In the genomic region with DNA sequence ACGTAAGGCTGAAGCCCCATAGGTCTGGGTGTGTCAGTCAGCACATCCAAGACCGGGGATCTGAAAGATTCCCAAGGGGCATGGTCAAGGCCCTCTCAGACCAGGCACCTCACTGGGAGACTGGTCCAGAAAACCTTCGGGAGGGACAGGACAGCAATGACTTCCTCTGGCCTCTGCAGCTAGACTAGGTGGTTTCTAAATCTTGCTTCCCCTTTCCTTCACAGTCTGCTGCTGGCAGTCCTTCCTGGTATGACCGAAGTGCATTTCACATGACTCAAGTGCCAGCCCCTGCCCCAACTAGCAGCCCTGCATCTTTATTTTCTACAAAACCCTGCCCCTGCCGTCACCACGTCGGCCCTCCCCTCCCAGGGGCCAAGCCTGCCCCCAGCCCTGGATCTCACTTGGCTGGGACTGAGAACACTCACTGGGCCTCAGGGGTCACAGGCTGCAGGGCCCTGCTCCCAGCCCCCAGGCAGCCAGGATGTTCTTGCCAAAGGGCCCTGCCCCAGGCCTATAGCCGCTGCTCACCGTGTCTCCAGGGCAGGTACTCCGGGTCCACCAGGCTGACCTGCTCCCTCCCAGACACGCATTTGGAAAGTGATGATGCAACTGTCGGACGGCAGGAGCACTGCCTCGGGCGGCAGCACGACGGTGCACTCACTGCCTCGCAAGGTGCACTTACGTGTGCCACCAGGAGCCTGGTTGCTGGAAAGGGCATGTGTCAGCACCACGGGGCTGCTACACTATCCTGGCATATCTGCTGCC, we compare ENCODE assay signal across 15 cellular contexts. TPM values are rescaled to one million over a fixed set of nuclear protein-coding genes. Genes with fewer than 3 reads are reported as not detected.
DNase-seq lines count a peak whose midpoint lies in the region; ATAC-seq and TF ChIP-seq lines count a peak whose summit lies in the region.
"Had no signal": no experiment of that assay in that cellular context is flagged by ENCODE, and none has a peak within 500 bp of the region (broad histone marks: within the 10 kb centered on the region; RNA-seq: fewer than 3 reads in every experiment).

No MANE protein-coding gene starts in this region.

- TF ChIP-seq CTCF in CD14-positive monocyte (IDR thresholded peaks at IDR 0.05): no peak

- H3K27ac Mint-ChIP-seq in CD14-positive monocyte (peak overlapping the region; percentile 85 to 92 (median 87)), T-helper 17 cell (no peak overlapping the region)
- H3K27ac Mint-ChIP-seq: activated CD4-positive, alpha-beta memory T cell treated with anti-CD3 and anti-CD28 coated beads, Interleukin-2, amount 10 ng/mL, durations not matched to agents 7 days and 5 days had no signal

- no peaks in the 10 kb centered on the region for H3K9me3 Mint-ChIP-seq in CD14-positive monocyte
- H3K9me3 Mint-ChIP-seq: activated CD4-positive, alpha-beta memory T cell treated with anti-CD3 and anti-CD28 coated beads, Interleukin-2, amount 10 ng/mL, durations not matched to agents 7 days and 5 days; CD4-positive, alpha-beta memory T cell had no signal

- H3K4me3 Mint-ChIP-seq in CD14-positive monocyte: peak overlapping the region; percentile 42 to 63
- no peak overlapping the region for H3K4me3 Mint-ChIP-seq in T-helper 17 cell
- H3K4me3 Mint-ChIP-seq: activated CD4-positive, alpha-beta memory T cell treated with anti-CD3 and anti-CD28 coated beads, Interleukin-2, amount 10 ng/mL, durations not matched to agents 7 days and 5 days; CD4-positive, alpha-beta memory T cell had no signal

- H3K36me3 Mint-ChIP-seq in CD14-positive monocyte: peaks cover 8 to 10% of the 10 kb centered on the region in 2 donors
- no peaks in the 10 kb centered on the region for H3K36me3 Mint-ChIP-seq in T-helper 17 cell (ENCODE audit: low read depth)
- H3K36me3 Mint-ChIP-seq: CD4-positive, alpha-beta memory T cell had no signal

- DNase-seq in CD14-positive monocyte (ENCODE audit: low spot score) (peak; percentile 83), T-helper 17 cell (no peak), medulla oblongata (ENCODE audit: extremely low spot score) (peak; percentile 60), RKO (ENCODE audit: low spot score) (no peak), 8988T (no peak), HuH-7 (ENCODE audit: low spot score) (no peak)
- DNase-seq: activated CD4-positive, alpha-beta memory T cell treated with anti-CD3 and anti-CD28 coated beads, Interleukin-2, amount 10 ng/mL, durations not matched to agents 7 days and 5 days; CD4-positive, alpha-beta memory T cell; NCI-H2029 treated with DMSO at 0.1 percent for 48 hours; SHP77 treated with DMSO at 0.1 percent for 48 hours; stimulated activated CD4-positive, alpha-beta T cell treated with anti-CD3 and anti-CD28 coated beads, Interleukin-4, amount 100 ng/mL, for 24 hours had no signal

- no peaks in the 10 kb centered on the region for H3K9me3 ChIP-seq in T-helper 17 cell (ENCODE audit: control insufficient read depth, low read length, poor library complexity, severe bottlenecking)
- H3K9me3 ChIP-seq: thoracic aorta had no signal

- H3K27me3 Mint-ChIP-seq in CD14-positive monocyte (ENCODE audit: low read depth in 3 of 3) (peaks cover 0 to 1% (median 0%) of the 10 kb centered on the region in 3 donors), T-helper 17 cell (no peaks in the 10 kb centered on the region)
- H3K27me3 Mint-ChIP-seq: activated CD4-positive, alpha-beta memory T cell treated with anti-CD3 and anti-CD28 coated beads, Interleukin-2, amount 10 ng/mL, durations not matched to agents 7 days and 5 days; CD4-positive, alpha-beta memory T cell had no signal

- intact Hi-C loops in CD14-positive monocyte (cut with micrococcal nuclease): no loop called here

- peaks cover 49% of the 10 kb centered on the region for H3K4me1 Mint-ChIP-seq in CD14-positive monocyte
- peaks cover 29% of the 10 kb centered on the region for H3K4me1 Mint-ChIP-seq in T-helper 17 cell

- ATAC-seq in GM21529 (IDR thresholded peaks at IDR 0.05; ENCODE audit: unreplicated experiment) (peak; percentile 43), T-helper 17 cell (peak; percentile 49), HG03520 (IDR thresholded peaks at IDR 0.05; ENCODE audit: unreplicated experiment) (no peak)
- ATAC-seq: HCT116 had no signal

RNA-seq across cellular contexts. Expression of gene POLR3K, which starts 18.2 kb away (rescaled TPM):
- polyA plus RNA-seq in CD14-positive monocyte: 10 to 100 TPM; 18.7 to 20.8 TPM
- total RNA-seq in T-helper 17 cell: 10 to 100 TPM in 1 of 2 donors, 1 to 10 TPM in 1; 6.3 to 10.6 TPM

RNA-seq across cellular contexts. Expression of gene SNRNP25, which starts 18.4 kb away (rescaled TPM):
- polyA plus RNA-seq in CD14-positive monocyte: 10 to 100 TPM; 31.6 to 32.2 TPM
- total RNA-seq in T-helper 17 cell: 1 to 10 TPM; 6.5 to 7.3 TPM

RNA-seq across cellular contexts. Expression of gene RHBDF1, which starts 37.2 kb away (rescaled TPM):
- not detected for polyA plus RNA-seq in CD14-positive monocyte
- under 1 TPM in 1 of 2 donors, not detected in 1; 0.75 TPM for total RNA-seq in T-helper 17 cell
- total RNA-seq: CD4-positive, alpha-beta memory T cell had no signal
- polyA plus RNA-seq: CD4-positive, alpha-beta memory T cell had no signal

RNA-seq across cellular contexts. Expression of gene MPG, which starts 42.8 kb away (rescaled TPM):
- 10 to 100 TPM; 70.6 to 86.9 TPM for polyA plus RNA-seq in CD14-positive monocyte
- total RNA-seq in T-helper 17 cell: 10 to 100 TPM; 24.3 to 27.4 TPM

Comparison
In these comparisons a context has a peak if more than half of its experiments do, and no peak if none do; other contexts are left out.
1. DNase-seq: peak in CD14-positive monocyte (single experiment) and medulla oblongata (single experiment); none in T-helper 17 cell (0 of 3), RKO (single experiment), 8988T (single experiment) and HuH-7 (single experiment).